ENCODE assay signal across 10 cellular contexts in genomic region chr3:128992926-128993460, GRCh38. TPM values are rescaled to one million over a fixed set of nuclear protein-coding genes. Genes with fewer than 3 reads are reported as not detected.
A peak's percentile ranks its signal among the peaks of the same experiment; 100 is the strongest.
DNase-seq lines count a peak whose midpoint lies in the region; ATAC-seq and TF ChIP-seq lines count a peak whose summit lies in the region.
"Had no signal": no experiment of that assay in that cellular context is flagged by ENCODE, and none has a peak within 500 bp of the region (broad histone marks: within the 10 kb centered on the region; RNA-seq: fewer than 3 reads in every experiment).

No MANE protein-coding gene starts in this region.

- no TSS peak for BruUV-seq in MCF 10A (replicated peaks; lab: Mats Ljungman, UMichigan)

- peak; percentile 29 to 50 for ATAC-seq in lower lobe of right lung
- no peak for ATAC-seq in HG03565 (IDR thresholded peaks at IDR 0.05; ENCODE audit: unreplicated experiment)

- TF ChIP-seq CTCF in MCF 10A (IDR thresholded peaks at IDR 0.05; ENCODE audit: unreplicated experiment) (no peak), lower lobe of right lung (IDR thresholded peaks at IDR 0.05) (no peak), stomach (IDR thresholded peaks at IDR 0.05) (no peak), GM13976 (IDR thresholded peaks at IDR 0.05; ENCODE audit: borderline replicate concordance, control extremely low read depth, extremely low read depth, insufficient read depth, missing control alignments) (no peak)

- H3K27me3 ChIP-seq in lower lobe of right lung (ENCODE audit: low read depth) = no peaks in the 10 kb centered on the region
- H3K27me3 ChIP-seq in stomach = no peaks in the 10 kb centered on the region

- peaks cover 28% of the 10 kb centered on the region for H3K4me1 Mint-ChIP-seq in activated T-cell treated with anti-CD3 and anti-CD28 coated beads, Interleukin-2, amount 50 U/mL, for 24 hours (ENCODE audit: low read depth)
- H3K4me1 Mint-ChIP-seq in MCF 10A (ENCODE audit: insufficient read depth, unreplicated experiment) = no peaks in the 10 kb centered on the region

- peak; percentile 25 for DNase-seq in activated T-cell treated with anti-CD3 and anti-CD28 coated beads, Interleukin-2, amount 50 U/mL, for 24 hours
- no peak for DNase-seq in activated T-cell treated with anti-CD3 and anti-CD28 coated beads, Interleukin-2, amount 50 U/mL, for 1 hour
- DNase-seq in MCF 10A (ENCODE audit: unreplicated experiment) (no peak), lower lobe of right lung (no peak), stomach (no peak), GM13976 (ENCODE audit: low spot score) (no peak), DMS 273 treated with DMSO at 0.1 percent for 48 hours (lab: John Stamatoyannopoulos, UW) (no peak)
- DNase-seq: heart right ventricle, NCI-H1694 had no signal

- CTCF ChIA-PET in MCF 10A (lab: Yijun Ruan, JAX) = interaction anchor here (1.0 to 1.3 kb wide), 2 partner anchors 10 to 60 kb away, joined by 5 to 6 read pairs; no protein-coding TSS in a partner anchor

- H3K27ac ChIP-seq in lower lobe of right lung (no peak overlapping the region), stomach (peak overlapping the region in 1 of 5 donors; percentile 54)

- intact Hi-C loops in MCF 10A (cut with micrococcal nuclease) = no loop called here
- intact Hi-C loops in lower lobe of right lung (cut with DNase I) = no loop called here
- intact Hi-C loops in stomach (cut with DNase I; ENCODE audit: low total_unique reads) = no loop called here

- no peaks in the 10 kb centered on the region for H3K36me3 Mint-ChIP-seq in activated T-cell treated with anti-CD3 and anti-CD28 coated beads, Interleukin-2, amount 50 U/mL, for 24 hours (ENCODE audit: low read depth)
- H3K36me3 Mint-ChIP-seq in MCF 10A (ENCODE audit: insufficient read depth, unreplicated experiment) = no peaks in the 10 kb centered on the region

- no peaks in the 10 kb centered on the region for H3K27me3 Mint-ChIP-seq in activated T-cell treated with anti-CD3 and anti-CD28 coated beads, Interleukin-2, amount 50 U/mL, for 24 hours
- no peaks in the 10 kb centered on the region for H3K27me3 Mint-ChIP-seq in MCF 10A (ENCODE audit: insufficient read depth, unreplicated experiment)

- POLR2A ChIA-PET in MCF 10A (lab: Yijun Ruan, JAX) = interaction anchor here (1.2 kb wide), 1 partner anchor 23 kb away, joined by 3 read pairs; no protein-coding TSS in a partner anchor

- H3K9me3 Mint-ChIP-seq in activated T-cell treated with anti-CD3 and anti-CD28 coated beads, Interleukin-2, amount 50 U/mL, for 24 hours = no peaks in the 10 kb centered on the region
- H3K9me3 Mint-ChIP-seq in MCF 10A (ENCODE audit: unreplicated experiment) = no peaks in the 10 kb centered on the region

- TF ChIP-seq POLR2A in stomach (IDR thresholded peaks at IDR 0.05) = no peak

- H3K9me3 ChIP-seq in lower lobe of right lung (no peaks in the 10 kb centered on the region), stomach (no peaks in the 10 kb centered on the region)
- H3K9me3 ChIP-seq: heart right ventricle had no signal

- no peak overlapping the region for H3K4me3 Mint-ChIP-seq in activated T-cell treated with anti-CD3 and anti-CD28 coated beads, Interleukin-2, amount 50 U/mL, for 24 hours
- H3K4me3 Mint-ChIP-seq in MCF 10A (ENCODE audit: unreplicated experiment) = peak overlapping the region; percentile 67

- no peak for TF ChIP-seq EP300 in stomach (IDR thresholded peaks at IDR 0.05)

- no peaks in the 10 kb centered on the region for H3K36me3 ChIP-seq in lower lobe of right lung
- H3K36me3 ChIP-seq in stomach = no peaks in the 10 kb centered on the region
- H3K36me3 ChIP-seq: heart right ventricle had no signal

- H3K4me3 ChIP-seq in lower lobe of right lung = peak overlapping the region; percentile 44
- peak overlapping the region; percentile 40 to 57 (median 56) for H3K4me3 ChIP-seq in stomach

- WGBS in stomach, 5 donors = 32 to 52% (median 48%) methylated on average over 13 to 20 of the region's 20 CpGs

- in situ Hi-C loops in GM13976 (cut with MboI; ENCODE audit: low sequenced_read_pairs, unreplicated experiment) = no loop called here

- no peak overlapping the region for H3K27ac Mint-ChIP-seq in activated T-cell treated with anti-CD3 and anti-CD28 coated beads, Interleukin-2, amount 50 U/mL, for 24 hours
- H3K27ac Mint-ChIP-seq in MCF 10A (ENCODE audit: low read depth, unreplicated experiment) = no peak overlapping the region

- H3K4me1 ChIP-seq in lower lobe of right lung (peaks cover 13% of the 10 kb centered on the region), stomach (peaks cover 13 to 22% (median 20%) of the 10 kb centered on the region in 4 donors)

RNA-seq across cellular contexts. Expression of gene CFAP92, which starts 0.9 kb away (rescaled TPM):
- total RNA-seq in MCF 10A (2022) = 0.10 and 0.16 TPM in 2 replicates
- 2.0 TPM for total RNA-seq in lower lobe of right lung
- total RNA-seq in stomach = 10 to 100 TPM in 1 of 5 donors, 1 to 10 TPM in 3, under 1 TPM in 1; 0.87 to 13.4 (median 5.2) TPM
- polyA plus RNA-seq in stomach = 1 to 10 TPM in 1 of 3 donors, under 1 TPM in 2; 0.50 to 2.7 (median 0.70) TPM

RNA-seq across cellular contexts. Expression of gene EFCC1, which starts 8.1 kb away (rescaled TPM):
- not detected in 2 replicates for total RNA-seq in MCF 10A (2022)
- 12.1 TPM for total RNA-seq in lower lobe of right lung
- total RNA-seq in stomach = 10 to 100 TPM in 3 of 5 donors, 1 to 10 TPM in 2; 1.0 to 13.9 (median 10.3) TPM
- polyA plus RNA-seq in stomach = 10 to 100 TPM in 1 of 3 donors, 1 to 10 TPM in 2; 3.4 to 10.7 (median 8.2) TPM
